Comparison of ENCODE assay signal across 14 cellular contexts in the genomic region with DNA sequence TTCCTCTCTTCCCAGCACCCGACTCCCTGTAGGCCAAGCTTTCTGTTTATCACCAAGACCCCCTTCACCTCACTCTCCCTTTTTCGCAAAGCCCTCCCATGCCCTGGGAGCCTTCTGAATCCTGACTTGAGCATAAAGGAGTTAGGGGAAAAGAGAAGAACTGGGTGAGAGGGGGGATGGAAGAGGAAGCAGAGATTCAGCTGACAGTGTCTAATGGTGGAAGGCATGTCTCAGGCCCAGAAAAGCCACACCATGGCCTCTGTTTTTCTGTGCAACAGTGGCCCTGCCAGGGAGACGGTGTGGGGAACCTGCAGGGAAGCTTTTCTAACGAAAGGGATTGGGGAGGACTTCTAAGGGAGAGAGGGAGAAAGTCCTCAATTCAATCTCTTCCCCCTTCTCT. TPM values are rescaled to one million over a fixed set of nuclear protein-coding genes. Genes with fewer than 3 reads are reported as not detected.
DNase-seq lines count a peak whose midpoint lies in the region; ATAC-seq and TF ChIP-seq lines count a peak whose summit lies in the region.
"Had no signal": no experiment of that assay in that cellular context is flagged by ENCODE, and none has a peak within 500 bp of the region (broad histone marks: within the 10 kb centered on the region; RNA-seq: fewer than 3 reads in every experiment).

No MANE protein-coding gene starts in this region.

- ATAC-seq in heart left ventricle: no peak
- ATAC-seq in left ventricle myocardium superior: no peak
- no peak for ATAC-seq in GM21619 (IDR thresholded peaks at IDR 0.05; ENCODE audit: unreplicated experiment)
- ATAC-seq: activated naive CD8-positive, alpha-beta T cell treated with anti-CD3 and anti-CD28 coated beads, Interleukin-2, amount 50 U/mL, for 24 hours; activated T-helper 17 cell treated with anti-CD3 and anti-CD28 coated beads, Interleukin-2, amount 50 U/mL, for 72 hours; stimulated activated memory B cell treated with anti-CD40 and anti-IgM and Interleukin-4, amounts not matched to agents 10 μg/mL and 1 μg/mL and 100 μg/mL, for 72 hours had no signal

- H3K9me3 ChIP-seq in heart left ventricle: no peaks in the 10 kb centered on the region
- no peaks in the 10 kb centered on the region for H3K9me3 ChIP-seq in adrenal gland (replicated peaks in 1 of 3)
- no peaks in the 10 kb centered on the region for H3K9me3 ChIP-seq in thyroid gland

- no peak overlapping the region for H3K4me3 ChIP-seq in heart left ventricle
- H3K4me3 ChIP-seq in adrenal gland: no peak overlapping the region
- H3K4me3 ChIP-seq in thyroid gland (replicated peaks in 1 of 3): no peak overlapping the region

- TF ChIP-seq POLR2A in heart left ventricle (IDR thresholded peaks at IDR 0.05): no peak
- no peak for TF ChIP-seq POLR2A in adrenal gland (IDR thresholded peaks at IDR 0.05)
- TF ChIP-seq POLR2A in thyroid gland (IDR thresholded peaks at IDR 0.05): no peak

- H3K4me1 ChIP-seq in heart left ventricle (peaks cover 0 to 60% (median 22%) of the 10 kb centered on the region in 12 donors), adrenal gland (replicated peaks in 1 of 2) (peaks cover 27 to 59% of the 10 kb centered on the region in 2 donors), thyroid gland (peaks cover 13 to 18% of the 10 kb centered on the region in 2 donors)

- DNase-seq in heart left ventricle (no peak), left ventricle myocardium superior (no peak), adrenal gland (peak in 1 of 7 donors; percentile 25), islet precursor cell (peak; percentile 48), thyroid gland (no peak), NCI-H526 (lab: John Stamatoyannopoulos, UW) (no peak), NCI-H1048 (lab: John Stamatoyannopoulos, UW) (no peak)
- DNase-seq: activated naive CD8-positive, alpha-beta T cell treated with anti-CD3 and anti-CD28 coated beads, Interleukin-2, amount 50 U/mL, for 24 hours; CD8-positive, alpha-beta memory T cell; NCI-H187 treated with DMSO at 0.1 percent for 48 hours; T1000 had no signal

- H3K27ac ChIP-seq in heart left ventricle: peak overlapping the region in 10 of 12 donors; percentile 6 to 87 (median 68)
- peak overlapping the region; percentile 0 to 91 (median 61) for H3K27ac ChIP-seq in adrenal gland
- peak overlapping the region in 2 of 3 donors; percentile 14 to 44 for H3K27ac ChIP-seq in thyroid gland

- H3K27me3 ChIP-seq in heart left ventricle (no peaks in the 10 kb centered on the region), adrenal gland (no peaks in the 10 kb centered on the region), thyroid gland (no peaks in the 10 kb centered on the region)

- no peak for TF ChIP-seq CTCF in heart left ventricle (IDR thresholded peaks at IDR 0.05)
- TF ChIP-seq CTCF in adrenal gland (IDR thresholded peaks at IDR 0.05): no peak
- no peak for TF ChIP-seq CTCF in thyroid gland (IDR thresholded peaks at IDR 0.05)

- no peaks in the 10 kb centered on the region for H3K36me3 ChIP-seq in heart left ventricle
- no peaks in the 10 kb centered on the region for H3K36me3 ChIP-seq in adrenal gland (replicated peaks in 1 of 2)
- H3K36me3 ChIP-seq in thyroid gland: no peaks in the 10 kb centered on the region

- 77 to 82% (median 80%) methylated on average over 4 of the region's 4 CpGs for WGBS in heart left ventricle, 4 donors
- WGBS in adrenal gland, 4 donors: 76 to 89% (median 81%) methylated on average over 4 of the region's 4 CpGs
- 93 to 94% methylated on average over 4 of the region's 4 CpGs for WGBS in thyroid gland, 2 donors

- intact Hi-C loops in heart left ventricle (cut with DNase I): loop anchor here in 2 of 10 donors (5.0 kb wide), 1 partner anchor 35 kb away; a partner anchor contains a TSS
- intact Hi-C loops in left ventricle myocardium superior (cut with micrococcal nuclease): no loop called here
- intact Hi-C loops in adrenal gland (cut with DNase I): no loop called here
- intact Hi-C loops in thyroid gland (cut with DNase I): no loop called here

RNA-seq across cellular contexts. Expression of a gene that starts 32.9 kb away (rescaled TPM):
- total RNA-seq in heart left ventricle (10 to 100 TPM in 7 of 9 donors, 1 to 10 TPM in 2; 8.6 to 29.2 (median 16.2) TPM), left ventricle myocardium superior (11.5 TPM), adrenal gland (10 to 100 TPM; 22.1 to 82.6 (median 48.6) TPM), thyroid gland (10 to 100 TPM; 22.7 to 36.0 (median 32.4) TPM)
- polyA plus RNA-seq in heart left ventricle (1 to 10 TPM; 2.8 to 4.2 TPM), adrenal gland (10 to 100 TPM in 1 of 3 donors, 1 to 10 TPM in 2; 4.6 to 49.6 (median 6.4) TPM)
